In the genomic region with DNA sequence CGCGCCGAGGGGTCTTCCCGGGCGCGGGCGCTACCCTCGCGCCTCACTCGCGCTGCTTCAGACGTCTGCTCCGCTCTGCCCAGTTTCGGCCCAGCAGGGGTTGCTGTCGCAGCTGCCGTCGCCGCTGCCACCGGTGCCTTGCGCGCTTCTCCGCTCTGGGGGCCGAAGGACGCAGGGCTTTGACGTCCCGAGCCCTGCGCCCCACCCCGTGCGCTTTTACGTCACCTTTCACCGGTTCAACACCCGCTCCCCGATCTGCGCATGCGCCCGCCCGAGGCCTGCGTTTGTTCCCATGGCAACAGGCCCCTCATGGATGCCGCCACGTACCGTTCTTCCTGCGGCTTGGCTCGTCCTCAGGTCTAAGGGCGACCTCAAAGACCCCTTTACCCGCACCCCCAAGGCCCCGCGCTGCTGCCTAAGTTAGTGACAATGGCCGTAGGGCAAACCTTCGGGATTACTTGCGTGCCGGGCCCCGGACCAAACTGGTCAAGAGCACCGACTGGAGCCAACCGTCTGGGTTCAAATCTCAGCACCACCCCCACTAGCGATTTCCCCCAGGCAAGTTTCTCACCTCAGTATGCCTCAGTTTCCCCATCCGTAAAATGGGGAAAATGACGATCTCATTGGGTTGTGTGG, we compare ENCODE assay signal across 7 cellular contexts.
DNase-seq lines count a peak whose midpoint lies in the region; ATAC-seq, FAIRE-seq and TF ChIP-seq lines count a peak whose summit lies in the region.

No MANE protein-coding gene starts in this region.

- ATAC-seq in HG02973 (IDR thresholded peaks at IDR 0.05; ENCODE audit: unreplicated experiment) = peak; percentile 27

- FAIRE-seq in GM18507 (lab: Jason Lieb, UNC) = no peak

- DNase-seq in GM18507 (ENCODE audit: extremely low spot score, insufficient read length, low read depth) (peak; percentile 99), NCI-H1930 (lab: John Stamatoyannopoulos, UW) (peak; percentile 91 to 98), T-helper 22 cell (ENCODE audit: low read depth) (peak; percentile 97), astrocyte of the cerebellum (ENCODE audit: low read depth) (peak; percentile 85), hippocampal formation (lab: John Stamatoyannopoulos, UW) (peak; percentile 83 to 92), retina (peak; percentile 100)

- in situ Hi-C loops in astrocyte of the cerebellum (cut with HindIII; ENCODE audit: low sequenced_read_pairs) = no loop called here

- TF ChIP-seq CTCF in astrocyte of the cerebellum (IDR thresholded peaks at IDR 0.05; ENCODE audit: low read depth, low read length, missing control alignments) = no peak

- H3K4me3 ChIP-seq in astrocyte of the cerebellum (ENCODE audit: low read depth, low read length) = peak overlapping the region; percentile 63

Comparison
In these comparisons a context has a peak if more than half of its experiments do, and no peak if none do; other contexts are left out.
1. Peak in every context shown above with its lines: DNase-seq, ATAC-seq and H3K4me3 ChIP-seq.